In genomic region chr17:75504347-75505151, GRCh38 we compare ENCODE assay signal across 8 cellular contexts. TPM values are rescaled to one million over a fixed set of nuclear protein-coding genes. Genes with fewer than 3 reads are reported as not detected.
DNase-seq lines count a peak whose midpoint lies in the region; ATAC-seq and TF ChIP-seq lines count a peak whose summit lies in the region.

No MANE protein-coding gene starts in this region.

- POLR2A ChIA-PET in HCT116 (lab: Charles Lee): no interaction called here

- RAD21 ChIA-PET in HCT116 (lab: Charles Lee; ENCODE audit: low non-redundant PET in 1 of 2, low total read pairs in 2 of 2, uncharacterized antibody in 2 of 2, unreplicated experiment in 2 of 2): no interaction called here

- DNase-seq in HCT116 (ENCODE audit: low read depth, low spot score): no peak
- DNase-seq in UCSD-AML1 (lab: John Stamatoyannopoulos, UW; ENCODE audit: unreplicated experiment): peak; percentile 38
- no peak for DNase-seq in dorsolateral prefrontal cortex
- no peak for DNase-seq in neural crest cell (ENCODE audit: low read depth, low spot score)
- no peak for DNase-seq in OCI-M2 (lab: John Stamatoyannopoulos, UW; ENCODE audit: unreplicated experiment)
- DNase-seq in NCI-H2171 treated with DMSO at 0.1 percent for 48 hours (lab: John Stamatoyannopoulos, UW): no peak

- H3K36me3 Mint-ChIP-seq in neural crest cell (ENCODE audit: low read depth): peaks cover 3% of the 10 kb centered on the region

- H3K27me3 ChIP-seq in HCT116 (ENCODE audit: insufficient read depth, low read length) (no peaks in the 10 kb centered on the region), dorsolateral prefrontal cortex (no peaks in the 10 kb centered on the region)

- H3K9ac ChIP-seq in HCT116 (ENCODE audit: low read length): no peak overlapping the region

- no TSS peak for BruUV-seq in HCT116 (replicated peaks; lab: Mats Ljungman, UMichigan)

- TF ChIP-seq POLR2A in HCT116 (IDR thresholded peaks at IDR 0.05; ENCODE audit: borderline replicate concordance, extremely low read depth, insufficient read depth, insufficient read length): no peak

- no peak overlapping the region for H3K27ac Mint-ChIP-seq in neural crest cell (ENCODE audit: unreplicated experiment)

- H3K4me3 ChIP-seq in HCT116 (replicated peaks in 1 of 2; ENCODE audit: low read depth in 1 of 2, low read length in 2 of 2): no peak overlapping the region
- no peak overlapping the region for H3K4me3 ChIP-seq in dorsolateral prefrontal cortex

- no peaks in the 10 kb centered on the region for H3K9me3 Mint-ChIP-seq in neural crest cell

- no peak for TF ChIP-seq RAD21 in HCT116 (IDR thresholded peaks at IDR 0.05; ENCODE audit: low read depth)

- peaks cover 0 to 13% of the 10 kb centered on the region in 2 experiments; a peak in 1 of 4 replicates for H3K4me1 ChIP-seq in HCT116 (ENCODE audit: control insufficient read depth in 1 of 2, insufficient read depth in 2 of 2, low read length in 2 of 2)

- intact Hi-C loops in HCT116 (cut with micrococcal nuclease) (no loop called here), dorsolateral prefrontal cortex (cut with DNase I) (no loop called here)

- H3K27ac ChIP-seq in C4-2B (no peak overlapping the region), HCT116 (ENCODE audit: low read depth, low read length) (no peak overlapping the region), dorsolateral prefrontal cortex (peak overlapping the region in 38 of 59 donors; percentile 12 to 99 (median 83))

- peaks cover 20% of the 10 kb centered on the region for H3K4me1 Mint-ChIP-seq in neural crest cell

- H3K79me2 ChIP-seq in HCT116 (ENCODE audit: insufficient read depth, low read length): no peaks in the 10 kb centered on the region

- H3K9me2 ChIP-seq in HCT116 (ENCODE audit: insufficient read depth): no peaks in the 10 kb centered on the region

- H3K27me3 Mint-ChIP-seq in neural crest cell (ENCODE audit: low read depth): no peaks in the 10 kb centered on the region

- no peaks in the 10 kb centered on the region for H4K20me1 ChIP-seq in HCT116 (ENCODE audit: insufficient read depth)

- peaks cover 22 to 27% of the 10 kb centered on the region in 2 experiments; a peak in 3 of 4 replicates for H3K36me3 ChIP-seq in HCT116 (ENCODE audit: control insufficient read depth in 1 of 2, insufficient read depth in 2 of 2, low read length in 2 of 2)

- TF ChIP-seq CTCF in C4-2B (conservative IDR thresholded peaks at IDR 0.05): peak; percentile 86
- TF ChIP-seq CTCF in HCT116 (IDR thresholded peaks at IDR 0.05 in 2 of 3, conservative IDR thresholded peaks at IDR 0.05 in 1 of 3; ENCODE audit: borderline replicate concordance in 1 of 3, insufficient read depth in 1 of 3, low read depth in 2 of 3, low read length in 2 of 3): peak; percentile 76 to 95 (median 92); a peak in 5 of 6 replicates
- TF ChIP-seq CTCF in dorsolateral prefrontal cortex (IDR thresholded peaks at IDR 0.05 in 54 of 56, conservative IDR thresholded peaks at IDR 0.05 in 2 of 56; ENCODE audit: low read depth in 1 of 56, partially characterized antibody in 56 of 56): peak in 52 of 56 donors; percentile 18 to 64 (median 44)
- TF ChIP-seq CTCF in neural crest cell (conservative IDR thresholded peaks at IDR 0.05): peak; percentile 58

- no peak overlapping the region for H3K4me2 ChIP-seq in HCT116 (ENCODE audit: low read length)

- peak; percentile 85 for ATAC-seq in HCT116
- no peak for ATAC-seq in GM21526 (IDR thresholded peaks at IDR 0.05; ENCODE audit: low FRiP score, unreplicated experiment)

- CTCF ChIA-PET in HCT116 (lab: Charles Lee): interaction anchor here (1.1 to 1.3 kb wide), 3 partner anchors 12 to 182 kb away, joined by 3 to 4 read pairs (median 4); partner anchors contain the start of gene TSEN54

- H3K4me3 Mint-ChIP-seq in neural crest cell: no peak overlapping the region

- H2AFZ ChIP-seq in HCT116 (ENCODE audit: low read depth, low read length, poor library complexity, severe bottlenecking): no peak overlapping the region

- H3K9me3 ChIP-seq in HCT116 (ENCODE audit: control insufficient read depth in 1 of 2, insufficient read depth in 1 of 2, low read depth in 1 of 2, low read length in 2 of 2): no peaks in the 10 kb centered on the region

TF ChIP-seq in HCT116, 20 proteins besides CTCF, POLR2A, EP300 and RAD21 (continues in another document):
- TF ChIP-seq CEBPB (IDR thresholded peaks at IDR 0.05; ENCODE audit: low read depth): no peak
- no peak for TF ChIP-seq SP1 (IDR thresholded peaks at IDR 0.05; ENCODE audit: low read depth)
- no peak for TF ChIP-seq CBX3 (IDR thresholded peaks at IDR 0.05; ENCODE audit: low read depth)
- no peak for TF ChIP-seq ELF1 (IDR thresholded peaks at IDR 0.05; ENCODE audit: borderline replicate concordance, low read depth)
- no peak for TF ChIP-seq EZH2 (IDR thresholded peaks at IDR 0.05)
- no peak for TF ChIP-seq EGR1 (IDR thresholded peaks at IDR 0.05; ENCODE audit: low read depth)
- TF ChIP-seq ZBTB33 (IDR thresholded peaks at IDR 0.05; ENCODE audit: extremely low read depth, insufficient replicate concordance, low read length): no peak
- TF ChIP-seq ATF3 (IDR thresholded peaks at IDR 0.05): no peak
- no peak for TF ChIP-seq SIN3A (IDR thresholded peaks at IDR 0.05; ENCODE audit: low read depth)
- TF ChIP-seq JUND (IDR thresholded peaks at IDR 0.05): no peak
- TF ChIP-seq SRF (IDR thresholded peaks at IDR 0.05; ENCODE audit: low read depth): no peak
- TF ChIP-seq REST (IDR thresholded peaks at IDR 0.05; ENCODE audit: low read depth): no peak
- TF ChIP-seq TCF7L2 (IDR thresholded peaks at IDR 0.05; ENCODE audit: borderline replicate concordance, extremely low read depth, insufficient read depth, insufficient read length): no peak
- no peak for TF ChIP-seq FOSL1 (IDR thresholded peaks at IDR 0.05; ENCODE audit: low read depth)
- no peak for TF ChIP-seq ZNF274 (IDR thresholded peaks at IDR 0.05; ENCODE audit: low read depth, low read length)
- no peak for TF ChIP-seq ZFX (IDR thresholded peaks at IDR 0.05)
- no peak for TF ChIP-seq EZH2phosphoT487 (IDR thresholded peaks at IDR 0.05; ENCODE audit: borderline replicate concordance)
- no peak for TF ChIP-seq YY1 (IDR thresholded peaks at IDR 0.05; ENCODE audit: extremely low read depth, insufficient replicate concordance, low read depth, low read length)

RNA-seq across cellular contexts. Expression of gene CASKIN2, which starts 10.8 kb away (rescaled TPM):
- total RNA-seq in HCT116 (2021; ENCODE audit: unreplicated experiment) (38.4 TPM), dorsolateral prefrontal cortex (10 to 100 TPM; 23.3 to 80.3 (median 41.6) TPM), neural crest cell (42.3 and 44.5 TPM in 2 replicates)
- 14.5 and 16.3 TPM in 2 replicates for polyA plus RNA-seq in HCT116 (2012)

RNA-seq across cellular contexts. Expression of gene TSEN54, which starts 11.8 kb away (rescaled TPM):
- total RNA-seq in HCT116 (2021; ENCODE audit: unreplicated experiment) (87.3 TPM), dorsolateral prefrontal cortex (10 to 100 TPM; 14.4 to 45.4 (median 27.2) TPM), neural crest cell (48.1 and 49.0 TPM in 2 replicates)
- 80.0 and 86.5 TPM in 2 replicates for polyA plus RNA-seq in HCT116 (2012)

RNA-seq across cellular contexts. Expression of gene LLGL2, which starts 20.9 kb away (rescaled TPM):
- total RNA-seq in HCT116 (2021; ENCODE audit: unreplicated experiment): 209 TPM
- 177 and 183 TPM in 2 replicates for polyA plus RNA-seq in HCT116 (2012)
- 10 to 100 TPM in 65 of 120 experiments, 1 to 10 TPM in 55; 3.2 to 31.5 (median 10.6) TPM for total RNA-seq in dorsolateral prefrontal cortex
- 3.4 and 4.3 TPM in 2 replicates for total RNA-seq in neural crest cell

RNA-seq across cellular contexts. Expression of gene TMEM94, which starts 48.1 kb away (rescaled TPM):
- total RNA-seq in HCT116 (2021; ENCODE audit: unreplicated experiment): 75.4 TPM
- polyA plus RNA-seq in HCT116 (2012): 64.3 and 69.0 TPM in 2 replicates
- 100 to 1,000 TPM in 117 of 120 experiments, 10 to 100 TPM in 3; 78.0 to 220 (median 129) TPM for total RNA-seq in dorsolateral prefrontal cortex
- total RNA-seq in neural crest cell: 117 and 131 TPM in 2 replicates

Comparison
In these comparisons a context has a peak if more than half of its experiments do, and no peak if none do; other contexts are left out.
1. H3K27ac ChIP-seq: peak in dorsolateral prefrontal cortex (38 of 59); none in C4-2B (single experiment) and HCT116 (single experiment).
2. Peak in every context shown above with its lines, with median percentiles within 50 percentile points of each other: CTCF ChIP-seq.